22 cellular contexts compared by ENCODE assay signal in genomic region chrX:27039332-27039731, GRCh38.
DNase-seq lines count a peak whose midpoint lies in the region; ATAC-seq, FAIRE-seq and TF ChIP-seq lines count a peak whose summit lies in the region.
"Had no signal": no experiment of that assay in that cellular context is flagged by ENCODE, and none has a peak within 500 bp of the region (broad histone marks: within the 10 kb centered on the region; RNA-seq: fewer than 3 reads in every experiment).

No MANE protein-coding gene starts in this region.

- no peak overlapping the region for H3K18ac ChIP-seq in IMR-90 (ENCODE audit: low read depth, low read length)

- H3K36me3 ChIP-seq in IMR-90 (ENCODE audit: control insufficient read depth, insufficient read depth, low read length) = no peaks in the 10 kb centered on the region
- H3K36me3 ChIP-seq in K562 (ENCODE audit: control insufficient read depth, insufficient read depth, low read length) = no peaks in the 10 kb centered on the region
- no peaks in the 10 kb centered on the region for H3K36me3 ChIP-seq in pancreas
- no peaks in the 10 kb centered on the region for H3K36me3 ChIP-seq in thyroid gland
- H3K36me3 ChIP-seq: BLaER1 treated with 17β-estradiol and CSF1 and Interleukin-3, amounts not matched to agents 10 nM and 100 nM had no signal

- H3K4me2 ChIP-seq in A549 = no peak overlapping the region
- H3K4me2 ChIP-seq in IMR-90 (ENCODE audit: low read depth, low read length) = no peak overlapping the region
- no peak overlapping the region for H3K4me2 ChIP-seq in K562 (ENCODE audit: insufficient read depth, low read length)
- H3K4me2 ChIP-seq: BLaER1 treated with 17β-estradiol and CSF1 and Interleukin-3, amounts not matched to agents 10 nM and 100 nM had no signal

- no peak overlapping the region for H3K56ac ChIP-seq in IMR-90 (ENCODE audit: extremely low read depth, insufficient read depth, low read length)

- H2AFZ ChIP-seq in IMR-90 (replicated peaks; ENCODE audit: low read length, poor library complexity) (no peak overlapping the region), K562 (ENCODE audit: low read depth, low read length) (no peak overlapping the region)

- H3K14ac ChIP-seq in IMR-90 (replicated peaks; ENCODE audit: low read depth, low read length) = no peak overlapping the region

- H2AK9ac ChIP-seq in IMR-90 (replicated peaks; ENCODE audit: low read depth, low read length, poor library complexity) = no peak overlapping the region

- no peaks in the 10 kb centered on the region for H3K79me1 ChIP-seq in IMR-90 (ENCODE audit: low read depth in 1 of 2, low read length in 2 of 2)

- no peak overlapping the region for H2BK15ac ChIP-seq in IMR-90 (ENCODE audit: low read depth, low read length)

- BruUV-seq in IMR-90 (replicated peaks; lab: Mats Ljungman, UMichigan) = no TSS peak
- no TSS peak for BruUV-seq in K562 (replicated peaks; lab: Mats Ljungman, UMichigan)

- CTCF ChIA-PET in A549 (lab: Yijun Ruan, JAX) = no interaction called here
- CTCF ChIA-PET in IMR-90 (lab: Yijun Ruan, JAX) = no interaction called here
- CTCF ChIA-PET in K562 (lab: Yijun Ruan, JAX; ENCODE audit: low intra/inter-chr PET ratio) = no interaction called here

- no peaks in the 10 kb centered on the region for H3K79me2 ChIP-seq in K562 (ENCODE audit: control insufficient read depth, insufficient read depth, low read length)

- no peak for TF ChIP-seq RAD21 in A549 (conservative IDR thresholded peaks at IDR 0.05 in 1 of 2, IDR thresholded peaks at IDR 0.05 in 1 of 2)
- no peak for TF ChIP-seq RAD21 in IMR-90 (IDR thresholded peaks at IDR 0.05; ENCODE audit: low read length)
- no peak for TF ChIP-seq RAD21 in K562 (CRISPR knock-in tag; conservative IDR thresholded peaks at IDR 0.05 in 1 of 2, IDR thresholded peaks at IDR 0.05 in 1 of 2)

- peak; percentile 23 for FAIRE-seq in A549 (lab: Jason Lieb, UNC)
- FAIRE-seq in K562 (lab: Jason Lieb, UNC) = no peak
- peak; percentile 45 for FAIRE-seq in pancreas (lab: Jason Lieb, UNC)
- FAIRE-seq: A204.1, D721Med, G401.6, GM12891, GM19239 had no signal

- H4K20me1 ChIP-seq in IMR-90 (ENCODE audit: insufficient read depth, low read length) (no peaks in the 10 kb centered on the region), K562 (replicated peaks; ENCODE audit: control insufficient read depth, insufficient read depth, low read length) (no peaks in the 10 kb centered on the region)
- H4K20me1 ChIP-seq: BLaER1 treated with 17β-estradiol and CSF1 and Interleukin-3, amounts not matched to agents 10 nM and 100 nM had no signal

- no peak for ATAC-seq in A549
- ATAC-seq in IMR-90 (ENCODE audit: low read depth) = no peak
- ATAC-seq in K562 = no peak
- ATAC-seq in pancreas = no peak
- no peak for ATAC-seq in HG02970 (IDR thresholded peaks at IDR 0.05; ENCODE audit: low FRiP score, unreplicated experiment)
- ATAC-seq: CD8-positive, alpha-beta T cell had no signal

- H4K91ac ChIP-seq in IMR-90 (ENCODE audit: insufficient read depth, low read depth, low read length) = no peak overlapping the region

- H2BK5ac ChIP-seq in IMR-90 (ENCODE audit: low read depth, low read length, poor library complexity, severe bottlenecking) = no peak overlapping the region

- no peak overlapping the region for H2AK5ac ChIP-seq in IMR-90 (ENCODE audit: low read depth, low read length)

- POLR2A ChIA-PET in A549 (lab: Yijun Ruan, JAX) = no interaction called here
- POLR2A ChIA-PET in IMR-90 (lab: Charles Lee; ENCODE audit: unreplicated experiment) = no interaction called here
- POLR2A ChIA-PET in K562 (lab: Yijun Ruan, JAX) = no interaction called here

- TF ChIP-seq POLR2A in A549 (IDR thresholded peaks at IDR 0.05; ENCODE audit: low read length) (no peak), IMR-90 (IDR thresholded peaks at IDR 0.05; ENCODE audit: low read depth, low read length) (no peak), K562 (conservative IDR thresholded peaks at IDR 0.05) (no peak), thyroid gland (IDR thresholded peaks at IDR 0.05) (no peak)

- TF ChIP-seq EP300 in A549 (IDR thresholded peaks at IDR 0.05) = no peak
- TF ChIP-seq EP300 in K562 (IDR thresholded peaks at IDR 0.05; ENCODE audit: low read length) = no peak

- no peak overlapping the region for H3K4me3 ChIP-seq in A549
- H3K4me3 ChIP-seq in IMR-90 (ENCODE audit: insufficient read depth, low read depth, low read length) = no peak overlapping the region
- no peak overlapping the region for H3K4me3 ChIP-seq in K562
- no peak overlapping the region for H3K4me3 ChIP-seq in pancreas
- H3K4me3 ChIP-seq in thyroid gland (replicated peaks in 1 of 3) = no peak overlapping the region
- H3K4me3 ChIP-seq: BLaER1 treated with 17β-estradiol and CSF1 and Interleukin-3, amounts not matched to agents 10 nM and 100 nM had no signal

- H3K9me1 ChIP-seq in IMR-90 (ENCODE audit: insufficient read depth, low read length) (no peaks in the 10 kb centered on the region), K562 (ENCODE audit: control insufficient read depth, insufficient read depth, low read length) (no peaks in the 10 kb centered on the region)

- intact Hi-C loops in IMR-90 (cut with micrococcal nuclease) = no loop called here
- intact Hi-C loops in K562 (cut with micrococcal nuclease) = no loop called here
- intact Hi-C loops in pancreas (cut with DNase I) = no loop called here
- intact Hi-C loops in thyroid gland (cut with DNase I) = no loop called here

- TF ChIP-seq CTCF in A549 (IDR thresholded peaks at IDR 0.05) = no peak
- no peak for TF ChIP-seq CTCF in IMR-90 (conservative IDR thresholded peaks at IDR 0.05; ENCODE audit: low read depth, low read length)
- no peak for TF ChIP-seq CTCF in K562 (IDR thresholded peaks at IDR 0.05 in 2 of 3, conservative IDR thresholded peaks at IDR 0.05 in 1 of 3; ENCODE audit: insufficient read depth in 2 of 3, low read depth in 1 of 3, low read length in 3 of 3)
- TF ChIP-seq CTCF in pancreas (IDR thresholded peaks at IDR 0.05) = no peak
- no peak for TF ChIP-seq CTCF in thyroid gland (IDR thresholded peaks at IDR 0.05)

- no peak overlapping the region for H4K5ac ChIP-seq in IMR-90 (ENCODE audit: low read depth, low read length)

- no peak overlapping the region for H2BK20ac ChIP-seq in IMR-90 (ENCODE audit: low read depth, low read length)

- no peak overlapping the region for H4K8ac ChIP-seq in IMR-90 (ENCODE audit: low read depth in 2 of 2, low read length in 2 of 2)

- H3K9me3 ChIP-seq in A549 (no peaks in the 10 kb centered on the region), IMR-90 (ENCODE audit: control insufficient read depth, insufficient read depth, low read length) (peaks cover 2% of the 10 kb centered on the region; the same call in 1 of the 2 replicates), K562 (replicated peaks; ENCODE audit: control insufficient read depth, insufficient read depth, low read depth, low read length) (no peaks in the 10 kb centered on the region), pancreas (peaks cover 0 to 3% (median 0%) of the 10 kb centered on the region in 4 donors), thyroid gland (no peaks in the 10 kb centered on the region)
- H3K9me3 ChIP-seq: BLaER1 treated with 17β-estradiol and CSF1 and Interleukin-3, amounts not matched to agents 10 nM and 100 nM; Caco-2 had no signal

- no peak overlapping the region for H2BK120ac ChIP-seq in IMR-90 (ENCODE audit: low read depth, low read length)

- DNase-seq in A549 (ENCODE audit: low read depth in 1 of 2, low spot score in 1 of 2) (no peak), IMR-90 (no peak), K562 (ENCODE audit: extremely low read depth in 1 of 4, low spot score in 3 of 4) (no peak), pancreas (no peak), middle frontal gyrus (ENCODE audit: extremely low spot score, low spot score) (no peak), thyroid gland (no peak)
- DNase-seq: 8988T; AML-193; Caco-2; Calu3; CD4-positive, alpha-beta T cell; CD8-positive, alpha-beta T cell; DMS79 treated with DMSO at 0.1 percent for 48 hours; GF-D8 had no signal

- WGBS in A549 (ENCODE audit: missing lambda C conversion rate) = 0% methylated on average over 1 of the region's 1 CpG
- no CpG with 5 or more reads among the region's 1 CpG for WGBS in IMR-90 (ENCODE audit: extremely low coverage in 2 of 2, insufficient read length in 1 of 2), 2 experiments
- 0% methylated on average over 1 of the region's 1 CpG for WGBS in K562 (ENCODE audit: insufficient coverage, low coverage, missing lambda C conversion rate)
- 26 to 27% methylated on average over 1 of the region's 1 CpG for WGBS in pancreas, 2 donors
- 67 to 73% methylated on average over 1 of the region's 1 CpG for WGBS in thyroid gland, 2 donors

- H3K9ac ChIP-seq in IMR-90 (ENCODE audit: low read depth, low read length) (no peak overlapping the region), K562 (ENCODE audit: insufficient read depth in 1 of 2, low read depth in 2 of 2, low read length in 2 of 2) (no peak overlapping the region)
- H3K9ac ChIP-seq: BLaER1 treated with 17β-estradiol and CSF1 and Interleukin-3, amounts not matched to agents 10 nM and 100 nM had no signal

- no peak overlapping the region for H3K23ac ChIP-seq in IMR-90 (ENCODE audit: low read depth, low read length)

- H3K27me3 ChIP-seq in IMR-90 (ENCODE audit: control insufficient read depth, insufficient read depth, low read length) (no peaks in the 10 kb centered on the region), K562 (ENCODE audit: control insufficient read depth in 2 of 2, insufficient read depth in 2 of 2, low read length in 2 of 2) (no peaks in the 10 kb centered on the region), pancreas (peaks cover 0 to 11% (median 2%) of the 10 kb centered on the region in 4 donors), thyroid gland (no peaks in the 10 kb centered on the region)

- H3K27ac ChIP-seq in A549 = no peak overlapping the region
- no peak overlapping the region for H3K27ac ChIP-seq in IMR-90 (ENCODE audit: insufficient read depth, low read length)
- no peak overlapping the region for H3K27ac ChIP-seq in K562 (ENCODE audit: extremely low read depth, low read depth, low read length)
- no peak overlapping the region for H3K27ac ChIP-seq in pancreas
- no peak overlapping the region for H3K27ac ChIP-seq in thyroid gland
- H3K27ac ChIP-seq: BLaER1 treated with 17β-estradiol and CSF1 and Interleukin-3, amounts not matched to agents 10 nM and 100 nM; C4-2B had no signal

- in situ Hi-C loops in IMR-90 (cut with MboI; ENCODE audit: low sequenced_read_pairs) = no loop called here
- in situ Hi-C loops in K562 (cut with MboI) = no loop called here

- H3K4ac ChIP-seq in IMR-90 (ENCODE audit: low read depth, low read length) = no peak overlapping the region

- no peaks in the 10 kb centered on the region for H3K4me1 ChIP-seq in A549
- no peaks in the 10 kb centered on the region for H3K4me1 ChIP-seq in IMR-90 (ENCODE audit: control insufficient read depth, insufficient read depth, low read length)
- no peaks in the 10 kb centered on the region for H3K4me1 ChIP-seq in K562 (replicated peaks in 1 of 2; ENCODE audit: control insufficient read depth in 2 of 2, insufficient read depth in 2 of 2, low read length in 2 of 2)
- no peaks in the 10 kb centered on the region for H3K4me1 ChIP-seq in pancreas
- no peaks in the 10 kb centered on the region for H3K4me1 ChIP-seq in thyroid gland
- H3K4me1 ChIP-seq: BLaER1 treated with 17β-estradiol and CSF1 and Interleukin-3, amounts not matched to agents 10 nM and 100 nM; Caco-2 had no signal

- dilution Hi-C loops in IMR-90 (cut with HindIII; ENCODE audit: low sequenced_read_pairs, unreplicated experiment) = no loop called here

TF ChIP-seq in IMR-90, 13 proteins besides CTCF, POLR2A, EP300 and RAD21 (continues in another document):
- TF ChIP-seq CHD1 (IDR thresholded peaks at IDR 0.05; ENCODE audit: low read depth, low read length) = no peak

Comparison
In these comparisons a context has a peak if more than half of its experiments do, and no peak if none do; other contexts are left out.
1. Of the 35 proteins assayed by ChIP-seq in both K562 and A549: peak only in K562: none; only in A549: MAFK; in both: none; in neither: 34.